In genomic region chr6:52663120-52663934, GRCh38 we compare ENCODE assay signal across 8 cellular contexts. TPM values are rescaled to one million over a fixed set of nuclear protein-coding genes. Genes with fewer than 3 reads are reported as not detected.
A peak's percentile ranks its signal among the peaks of the same experiment; 100 is the strongest.
DNase-seq lines count a peak whose midpoint lies in the region; ATAC-seq and TF ChIP-seq lines count a peak whose summit lies in the region.

No MANE protein-coding gene starts in this region.

- H3K27me3 ChIP-seq in dorsolateral prefrontal cortex (no peaks in the 10 kb centered on the region), lower lobe of right lung (ENCODE audit: low read depth) (no peaks in the 10 kb centered on the region)

- peak; percentile 72 for DNase-seq in A172 (ENCODE audit: low spot score)
- DNase-seq in GM13976 (ENCODE audit: low spot score) = peak; percentile 74
- peak; percentile 73 for DNase-seq in NCI-H345 treated with DMSO at 0.1 percent for 48 hours (lab: John Stamatoyannopoulos, UW; ENCODE audit: unreplicated experiment)
- DNase-seq in activated CD4-positive, CD25-positive, alpha-beta regulatory T cell treated with anti-CD3 and anti-CD28 coated beads, Interleukin-2, amount 50 U/mL, for 72 hours = peak; percentile 49
- peak in 4 of 10 donors; percentile 28 to 61 (median 41) for DNase-seq in dorsolateral prefrontal cortex
- no peak for DNase-seq in lower lobe of right lung
- DNase-seq in stimulated activated CD8-positive, alpha-beta memory T cell treated with anti-CD3 and anti-CD28 coated beads, Interleukin-15, amount 100 ng/mL, for 48 hours (ENCODE audit: low read depth in 2 of 2) = peak; percentile 10 to 15

- peak overlapping the region in 10 of 59 donors; percentile 1 to 76 (median 50) for H3K27ac ChIP-seq in dorsolateral prefrontal cortex
- H3K27ac ChIP-seq in lower lobe of right lung = no peak overlapping the region

- intact Hi-C loops in dorsolateral prefrontal cortex (cut with DNase I) = loop anchor here (2.0 to 10.0 kb wide), 3 partner anchors 89 to 379 kb away; partner anchors contain the start of genes MCM3 (in 1 of the 2) and TRAM2 (in 1 of the 2)
- intact Hi-C loops in lower lobe of right lung (cut with DNase I) = loop anchor here (5.0 to 10.0 kb wide), 2 partner anchors 251 to 379 kb away; partner anchors contain the start of gene MCM3

- H3K36me3 ChIP-seq in lower lobe of right lung = no peaks in the 10 kb centered on the region

- TF ChIP-seq CTCF in GM13976 (IDR thresholded peaks at IDR 0.05; ENCODE audit: borderline replicate concordance, control extremely low read depth, extremely low read depth, insufficient read depth, missing control alignments) (peak; percentile 70), dorsolateral prefrontal cortex (IDR thresholded peaks at IDR 0.05 in 54 of 56, conservative IDR thresholded peaks at IDR 0.05 in 2 of 56; ENCODE audit: low read depth in 1 of 56, partially characterized antibody in 56 of 56) (peak; percentile 80 to 97 (median 92)), lower lobe of right lung (IDR thresholded peaks at IDR 0.05) (peak; percentile 88)

- H3K9me3 ChIP-seq in lower lobe of right lung = no peaks in the 10 kb centered on the region

- peak; percentile 24 for ATAC-seq in HG03103 (IDR thresholded peaks at IDR 0.05; ENCODE audit: low read depth, unreplicated experiment)
- ATAC-seq in lower lobe of right lung = peak; percentile 82 to 87

- peaks cover 14% of the 10 kb centered on the region for H3K4me1 ChIP-seq in lower lobe of right lung

- in situ Hi-C loops in GM13976 (cut with MboI; ENCODE audit: low sequenced_read_pairs, unreplicated experiment) = loop anchor here (10.0 kb wide), 1 partner anchor 379 kb away; the partner anchor contains the start of gene MCM3

- H3K4me3 ChIP-seq in dorsolateral prefrontal cortex (peak overlapping the region; percentile 60 to 97 (median 79)), lower lobe of right lung (peak overlapping the region; percentile 65)

RNA-seq across cellular contexts. Expression of gene TMEM14A, which starts 7.6 kb away (rescaled TPM):
- total RNA-seq in A172 (2014; rRNA removed; shearing (Covaris generic)) = 108 and 116 TPM in 2 replicates
- total RNA-seq in dorsolateral prefrontal cortex = 10 to 100 TPM; 22.8 to 85.5 (median 63.7) TPM
- total RNA-seq in lower lobe of right lung = 14.6 TPM
